In genomic region chr1:182777386-182777785, GRCh38 we compare ENCODE assay signal across 26 cellular contexts. TPM values are rescaled to one million over a fixed set of nuclear protein-coding genes. Genes with fewer than 3 reads are reported as not detected.
DNase-seq lines count a peak whose midpoint lies in the region; ATAC-seq, FAIRE-seq and TF ChIP-seq lines count a peak whose summit lies in the region.
"Had no signal": no experiment of that assay in that cellular context is flagged by ENCODE, and none has a peak within 500 bp of the region (broad histone marks: within the 10 kb centered on the region; RNA-seq: fewer than 3 reads in every experiment).

No MANE protein-coding gene starts in this region.

- H3K79me2 ChIP-seq in GM12878 (ENCODE audit: control insufficient read depth, insufficient read depth, low read length): no peaks in the 10 kb centered on the region

- H3K27me3 ChIP-seq in heart left ventricle (no peaks in the 10 kb centered on the region), GM12878 (replicated peaks in 1 of 2; ENCODE audit: control insufficient read depth in 2 of 2, insufficient read depth in 2 of 2, low read length in 1 of 2) (no peaks in the 10 kb centered on the region), tibial artery (no peaks in the 10 kb centered on the region)
- H3K27me3 ChIP-seq: BE2C, MG63 had no signal

- SMC1A ChIA-PET in GM12878 (lab: Charles Lee; ENCODE audit: uncharacterized antibody, unreplicated experiment): interaction anchor here (0.6 to 1.3 kb wide), 5 partner anchors 103 to 183 kb away, joined by 3 to 4 read pairs (median 3); no protein-coding TSS in a partner anchor

- RAD21 ChIA-PET in GM12878 (lab: Charles Lee; ENCODE audit: unreplicated experiment): interaction anchor here (1.0 kb wide), 1 partner anchor 171 kb away, joined by 3 read pairs; no protein-coding TSS in a partner anchor

- BruUV-seq in GM12878 (replicated peaks; lab: Mats Ljungman, UMichigan): no TSS peak

- peaks cover 0 to 14% (median 2%) of the 10 kb centered on the region in 12 donors for H3K4me1 ChIP-seq in heart left ventricle
- H3K4me1 ChIP-seq in GM12878 (ENCODE audit: control insufficient read depth, insufficient read depth, low read length): peaks cover under 1% of the 10 kb centered on the region; the same call in 1 of the 2 replicates
- H3K4me1 ChIP-seq in tibial artery: peaks cover 0 to 15% (median 7%) of the 10 kb centered on the region in 4 donors

- H3K4me3 ChIP-seq in heart left ventricle: no peak overlapping the region
- no peak overlapping the region for H3K4me3 ChIP-seq in GM12878
- no peak overlapping the region for H3K4me3 ChIP-seq in tibial artery
- H3K4me3 ChIP-seq: MG63 had no signal

- H3K36me3 ChIP-seq in heart left ventricle (no peaks in the 10 kb centered on the region), GM12878 (ENCODE audit: control insufficient read depth in 2 of 2, insufficient read depth in 2 of 2, low read length in 1 of 2) (no peaks in the 10 kb centered on the region), tibial artery (no peaks in the 10 kb centered on the region)
- H3K36me3 ChIP-seq: BE2C, MG63 had no signal

- H4K20me1 ChIP-seq in GM12878 (ENCODE audit: control insufficient read depth, insufficient read depth): no peaks in the 10 kb centered on the region

- 0 out of 2 replicates have a peak overlapping the region, but pooled peaks have one; percentile 6 for H2AFZ ChIP-seq in GM12878 (ENCODE audit: control insufficient read depth, low read depth, low read length)

- TF ChIP-seq EP300 in GM12878 (IDR thresholded peaks at IDR 0.05; ENCODE audit: borderline replicate concordance in 1 of 2, control insufficient read depth in 1 of 2, low read depth in 2 of 2, low read length in 2 of 2): no peak

- H3K27ac ChIP-seq in heart left ventricle: peak overlapping the region in 9 of 12 donors; percentile 0 to 71 (median 29)
- no peak overlapping the region for H3K27ac ChIP-seq in GM12878 (ENCODE audit: control insufficient read depth, insufficient read depth)
- H3K27ac ChIP-seq in tibial artery: peak overlapping the region; percentile 48 to 51

- no peak overlapping the region for H3K9ac ChIP-seq in GM12878 (ENCODE audit: control insufficient read depth, insufficient read depth, low read length)

- H3K9me3 ChIP-seq in heart left ventricle (no peaks in the 10 kb centered on the region), GM12878 (replicated peaks; ENCODE audit: control insufficient read depth, insufficient read depth, low read length) (no peaks in the 10 kb centered on the region), tibial artery (no peaks in the 10 kb centered on the region)
- H3K9me3 ChIP-seq: BE2C, MG63 had no signal

- TF ChIP-seq RAD21 in GM12878 (IDR thresholded peaks at IDR 0.05; ENCODE audit: insufficient read depth, low read depth, low read length): no peak

- in situ Hi-C loops in GM12878 (cut with MboI): no loop called here

- POLR2A ChIA-PET in GM12878 (lab: Charles Lee): interaction anchor here (1.0 kb wide), 1 partner anchor 159 kb away, joined by 3 read pairs; no protein-coding TSS in a partner anchor

- no peak for FAIRE-seq in GM12878 (lab: Jason Lieb, UNC)
- FAIRE-seq: HTR-8/SVneo had no signal

- TF ChIP-seq POLR2A in heart left ventricle (IDR thresholded peaks at IDR 0.05): no peak
- TF ChIP-seq POLR2A in GM12878 (IDR thresholded peaks at IDR 0.05; ENCODE audit: low read depth, low read length): no peak

- TF ChIP-seq CTCF in heart left ventricle (IDR thresholded peaks at IDR 0.05) (no peak), GM12878 (IDR thresholded peaks at IDR 0.05 in 2 of 3, conservative IDR thresholded peaks at IDR 0.05 in 1 of 3; ENCODE audit: control insufficient read depth in 2 of 3, extremely low read depth in 1 of 3, insufficient read depth in 1 of 3, low read depth in 3 of 3, low read length in 3 of 3) (no peak), tibial artery (IDR thresholded peaks at IDR 0.05) (no peak)

- ATAC-seq in heart left ventricle: no peak
- ATAC-seq in left cardiac atrium: no peak
- peak; percentile 57 for ATAC-seq in GM12878
- ATAC-seq in sciatic nerve: peak; percentile 42

- intact Hi-C loops in heart left ventricle (cut with DNase I) (loop anchor here in 1 of 10 donors (5.0 to 10.0 kb wide), 2 partner anchors 53 to 95 kb away; partner anchors contain the start of gene RGS8), left cardiac atrium (cut with DNase I) (no loop called here), GM12878 (cut with micrococcal nuclease; ENCODE audit: unreplicated experiment) (no loop called here), sciatic nerve (cut with DNase I) (no loop called here), tibial artery (cut with DNase I; ENCODE audit: low total_unique reads) (no loop called here)

- H3K4me2 ChIP-seq in GM12878 (ENCODE audit: control insufficient read depth, insufficient read depth): no peak overlapping the region

- CTCF ChIA-PET in GM12878 (lab: Yijun Ruan, JAX): interaction anchor here (0.6 to 1.1 kb wide), 3 partner anchors 181 to 625 kb away, joined by 4 to 10 read pairs (median 4); no protein-coding TSS in a partner anchor

- DNase-seq in heart left ventricle (no peak), left cardiac atrium (no peak), GM12878 (ENCODE audit: low read depth, low spot score) (no peak), sciatic nerve (ENCODE audit: low spot score) (no peak), tibial artery (no peak), Ammon's horn (ENCODE audit: low spot score) (no peak), LoVo (ENCODE audit: low spot score) (no peak)
- DNase-seq in stimulated activated naive CD4-positive, alpha-beta T cell (lab: John Stamatoyannopoulos, UW): no peak
- DNase-seq: 8988T; BE2C; CD4-positive, CD25-positive, alpha-beta regulatory T cell; COR-L47; DMS 273 treated with DMSO at 0.1 percent for 48 hours; DND-41; GOT3; Karpas-422; MG63; NCI-H1092; NCI-H1436 treated with DMSO at 0.1 percent for 48 hours; NCI-H2029 treated with DMSO at 0.1 percent for 48 hours; NCI-H2171; NCI-H446; NCI-H69; SHP77 had no signal

TF ChIP-seq in GM12878, 131 proteins besides CTCF, POLR2A, EP300 and RAD21 (continues in another document):
- TF ChIP-seq ZBTB40 (IDR thresholded peaks at IDR 0.05; ENCODE audit: borderline replicate concordance) (peak; percentile 35; the same call in 1 of the 2 replicates), SIX5 (IDR thresholded peaks at IDR 0.05; ENCODE audit: low read depth, low read length, severe bottlenecking) (no peak), NR2C2 (IDR thresholded peaks at IDR 0.05; ENCODE audit: borderline replicate concordance, control insufficient read depth, insufficient read length, low read depth) (no peak), SRF (IDR thresholded peaks at IDR 0.05; ENCODE audit: low read depth in 2 of 2, low read length in 2 of 2) (peak in 1 of 2 experiments; percentile 54; a peak in 1 of 4 replicates), SREBF1 (IDR thresholded peaks at IDR 0.05; ENCODE audit: low read length) (no peak)

RNA-seq across cellular contexts. Expression of gene NPL, which starts 12.2 kb away (rescaled TPM):
- total RNA-seq in heart left ventricle (10 to 100 TPM in 2 of 9 donors, 1 to 10 TPM in 7; 1.4 to 62.7 (median 3.0) TPM), left cardiac atrium (10 to 100 TPM in 1 of 2 donors, 1 to 10 TPM in 1; 6.7 to 16.7 TPM), GM12878 (2014; rRNA removed) (15.3 and 19.2 TPM in 2 replicates), GM12878 (2014; rRNA removed; fragmentation: Illumina TruSeq; extraction: Trizol) (7.6 and 8.9 TPM in 2 replicates), GM12878 (2021) (10.8 and 11.9 TPM in 2 replicates), sciatic nerve (32.5 TPM)
- polyA plus RNA-seq in heart left ventricle (1 to 10 TPM; 2.0 to 2.3 TPM), GM12878 (2011; rRNA removed) (5.3 and 8.2 TPM in 2 replicates), GM12878 (2014; fragmentation: Illumina TruSeq; extraction: Trizol) (12.0 and 15.4 TPM in 2 replicates), GM12878 (2014; fragmentation: Nextera tagmentation; extraction: Ambion mirVana) (10 to 100 TPM; 12.6 to 15.1 TPM), GM12878 (2014; rRNA removed) (8.2 and 8.4 TPM in 2 replicates), GM12878 (2016; fragmentation: Nextera tagmentation; extraction: Ambion mirVana) (1 to 10 TPM; 8.5 to 9.1 TPM)
- total RNA-seq in GM12878 (2013; cell fraction: nucleolus; rRNA removed): 10.0 and 13.5 TPM in 2 replicates
- 3.2 TPM for polyA plus RNA-seq in GM12878 (2011; ENCODE audit: low read depth)
- polyA plus RNA-seq in GM12878 (2011; cell fraction: cytosol; rRNA removed): 3.7 and 6.6 TPM in 2 replicates
- 8.1 and 10.7 TPM in 2 replicates for polyA plus RNA-seq in GM12878 (2011; cell fraction: nucleus; rRNA removed)
- 2.1 and 2.4 TPM in 2 replicates for polyA plus RNA-seq in GM12878 (2012)
- 5.9 TPM in 2 replicates for polyA minus RNA-seq in GM12878 (2011; rRNA and poly(A)+ RNA removed)
- 0.53 and 5.4 TPM in 2 replicates for polyA minus RNA-seq in GM12878 (2011; cell fraction: cytosol; rRNA and poly(A)+ RNA removed)
- polyA minus RNA-seq in GM12878 (2011; cell fraction: nucleus; rRNA and poly(A)+ RNA removed): 2.5 and 6.7 TPM in 2 replicates
- total RNA-seq: G401 had no signal

Comparison
In these comparisons a context has a peak if more than half of its experiments do, and no peak if none do; other contexts are left out.
1. ATAC-seq: peak in GM12878 (single experiment) and sciatic nerve (single experiment); none in heart left ventricle (0 of 4) and left cardiac atrium (0 of 2).